ENCODE assay signal across 8 cellular contexts in the genomic region with DNA sequence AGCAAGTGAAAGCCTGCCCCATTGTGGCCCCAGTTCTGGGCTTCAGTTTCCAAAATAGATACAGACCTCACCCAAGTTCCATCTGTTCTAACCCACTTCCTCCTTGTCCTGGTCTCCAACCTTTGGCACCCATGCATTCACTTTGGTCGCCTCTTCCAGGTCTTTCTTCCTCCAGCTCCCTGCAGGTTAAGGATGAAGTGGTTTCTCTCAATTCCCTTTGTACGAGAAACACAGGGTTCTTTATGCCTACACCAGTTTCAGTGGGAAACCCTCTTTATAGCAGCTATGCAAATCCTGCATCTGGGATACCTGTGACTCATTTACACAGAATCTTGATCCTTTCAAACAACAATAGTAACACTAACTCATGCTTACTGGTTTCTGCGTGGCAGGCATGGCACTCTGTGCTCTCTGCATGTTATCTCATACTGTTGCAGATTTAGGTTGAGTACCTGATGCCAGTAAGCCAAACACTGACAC.
DNase-seq lines count a peak whose midpoint lies in the region; ATAC-seq, FAIRE-seq and TF ChIP-seq lines count a peak whose summit lies in the region.

No MANE protein-coding gene starts in this region.

- H4K20me1 ChIP-seq in keratinocyte (ENCODE audit: control insufficient read depth, extremely low read depth, insufficient read depth, low read length): no peaks in the 10 kb centered on the region

- no peaks in the 10 kb centered on the region for H3K36me3 ChIP-seq in CD8-positive, alpha-beta T cell (ENCODE audit: insufficient read depth, low read length)
- no peaks in the 10 kb centered on the region for H3K36me3 ChIP-seq in keratinocyte (ENCODE audit: control insufficient read depth in 2 of 2, extremely low read depth in 1 of 2, insufficient read depth in 2 of 2, low read length in 2 of 2)
- no peaks in the 10 kb centered on the region for H3K36me3 ChIP-seq in sigmoid colon

- H2AFZ ChIP-seq in keratinocyte (ENCODE audit: control insufficient read depth, low read length): peak overlapping the region; percentile 60

- H3K27me3 Mint-ChIP-seq in CD8-positive, alpha-beta T cell (ENCODE audit: low read depth): no peaks in the 10 kb centered on the region
- no peaks in the 10 kb centered on the region for H3K27me3 Mint-ChIP-seq in activated CD4-positive, alpha-beta memory T cell treated with anti-CD3 and anti-CD28 coated beads, Interleukin-2, amount 10 ng/mL, durations not matched to agents 7 days and 5 days

- no peak for TF ChIP-seq CTCF in CD8-positive, alpha-beta T cell (IDR thresholded peaks at IDR 0.05)
- TF ChIP-seq CTCF in keratinocyte (optimal IDR thresholded peaks at IDR 0.05 in 1 of 3, IDR thresholded peaks at IDR 0.05 in 1 of 3, conservative IDR thresholded peaks at IDR 0.05 in 1 of 3; ENCODE audit: extremely low read depth in 1 of 3, insufficient read depth in 2 of 3, low read length in 3 of 3): no peak
- TF ChIP-seq CTCF in sigmoid colon (IDR thresholded peaks at IDR 0.05): no peak

- H3K4me1 Mint-ChIP-seq in CD8-positive, alpha-beta T cell (ENCODE audit: low read depth): peaks cover 88% of the 10 kb centered on the region
- peaks cover 63% of the 10 kb centered on the region for H3K4me1 Mint-ChIP-seq in activated CD4-positive, alpha-beta memory T cell treated with anti-CD3 and anti-CD28 coated beads, Interleukin-2, amount 10 ng/mL, durations not matched to agents 7 days and 5 days

- WGBS in sigmoid colon, 2 donors: 76 to 79% methylated on average over 3 of the region's 3 CpGs

- dilution Hi-C loops in keratinocyte (cut with MboI; ENCODE audit: extremely low pct_ligation_motif_present, low sequenced_read_pairs): no loop called here

- peak overlapping the region; percentile 63 for H3K4me3 Mint-ChIP-seq in CD8-positive, alpha-beta T cell
- H3K4me3 Mint-ChIP-seq in activated CD4-positive, alpha-beta memory T cell treated with anti-CD3 and anti-CD28 coated beads, Interleukin-2, amount 10 ng/mL, durations not matched to agents 7 days and 5 days: no peak overlapping the region

- no peak for ATAC-seq in CD8-positive, alpha-beta T cell
- ATAC-seq in HG02852 (IDR thresholded peaks at IDR 0.05; ENCODE audit: unreplicated experiment): peak; percentile 46

- TF ChIP-seq POLR2A in sigmoid colon (IDR thresholded peaks at IDR 0.05): no peak

- H3K4me3 ChIP-seq in CD8-positive, alpha-beta T cell (ENCODE audit: low read depth, low read length): no peak overlapping the region
- H3K4me3 ChIP-seq in keratinocyte (ENCODE audit: control insufficient read depth in 2 of 3, extremely low read depth in 1 of 3, insufficient read depth in 2 of 3, low read depth in 1 of 3, low read length in 3 of 3) (no peak overlapping the region), sigmoid colon (no peak overlapping the region)

- TF ChIP-seq EP300 in sigmoid colon (IDR thresholded peaks at IDR 0.05): no peak

- CTCF ChIA-PET in CD8-positive, alpha-beta T cell (lab: Charles Lee): interaction anchor here (1.5 to 2.1 kb wide), 2 partner anchors 119 to 208 kb away, joined by 4 to 6 read pairs; no protein-coding TSS in a partner anchor
- CTCF ChIA-PET in activated CD4-positive, alpha-beta memory T cell treated with anti-CD3 and anti-CD28 coated beads, Interleukin-2, amount 10 ng/mL, durations not matched to agents 7 days and 5 days (lab: Charles Lee): no interaction called here

- H3K9me3 ChIP-seq in CD8-positive, alpha-beta T cell (ENCODE audit: low read length): no peaks in the 10 kb centered on the region
- H3K9me3 ChIP-seq in keratinocyte (ENCODE audit: control insufficient read depth, low read depth, low read length) (no peaks in the 10 kb centered on the region), sigmoid colon (no peaks in the 10 kb centered on the region)

- FAIRE-seq in keratinocyte (lab: Jason Lieb, UNC): peak; percentile 84

- H3K9me1 ChIP-seq in keratinocyte (ENCODE audit: control insufficient read depth, extremely low read depth, insufficient read depth, low read length): no peaks in the 10 kb centered on the region

- H3K27ac ChIP-seq in CD8-positive, alpha-beta T cell (ENCODE audit: low read depth, low read length): no peak overlapping the region
- H3K27ac ChIP-seq in keratinocyte (ENCODE audit: control insufficient read depth, insufficient read depth, low read length) (peak overlapping the region; percentile 57), sigmoid colon (peak overlapping the region in 2 of 4 donors; percentile 9 to 23)

- H3K79me2 ChIP-seq in keratinocyte (ENCODE audit: control insufficient read depth, insufficient read depth, low read length): no peaks in the 10 kb centered on the region

- no peaks in the 10 kb centered on the region for H3K9me3 Mint-ChIP-seq in CD8-positive, alpha-beta T cell
- H3K9me3 Mint-ChIP-seq in activated CD4-positive, alpha-beta memory T cell treated with anti-CD3 and anti-CD28 coated beads, Interleukin-2, amount 10 ng/mL, durations not matched to agents 7 days and 5 days: no peaks in the 10 kb centered on the region

- no peaks in the 10 kb centered on the region for H3K27me3 ChIP-seq in CD8-positive, alpha-beta T cell (ENCODE audit: insufficient read depth, low read length)
- H3K27me3 ChIP-seq in keratinocyte (ENCODE audit: control insufficient read depth, extremely low read depth, insufficient read depth, low read length) (no peaks in the 10 kb centered on the region), sigmoid colon (no peaks in the 10 kb centered on the region)

- no peak overlapping the region for H3K9ac ChIP-seq in keratinocyte (ENCODE audit: control insufficient read depth, extremely low read depth, insufficient read depth, low read length)

- intact Hi-C loops in CD8-positive, alpha-beta T cell (cut with DNase I, micrococcal nuclease): loop anchor here (5.0 kb wide), 4 partner anchors 113 to 517 kb away; a partner anchor contains a TSS
- intact Hi-C loops in sigmoid colon (cut with DNase I): loop anchor here (5.0 kb wide), 1 partner anchor 38 kb away; no protein-coding TSS in a partner anchor

- peak in 1 of 7 experiments; percentile 25 for DNase-seq in CD8-positive, alpha-beta T cell
- DNase-seq in activated CD4-positive, alpha-beta memory T cell treated with anti-CD3 and anti-CD28 coated beads, Interleukin-2, amount 10 ng/mL, durations not matched to agents 7 days and 5 days: no peak
- DNase-seq in keratinocyte (ENCODE audit: low read depth, low spot score) (peak; percentile 25), HuH-7 (ENCODE audit: low spot score) (no peak), NCI-H748 treated with DMSO at 0.1 percent for 48 hours (lab: John Stamatoyannopoulos, UW) (no peak), sigmoid colon (no peak), GDM1 (lab: John Stamatoyannopoulos, UW) (no peak)

- POLR2A ChIA-PET in CD8-positive, alpha-beta T cell (lab: Charles Lee): interaction anchor here (4.6 to 5.1 kb wide), 2 partner anchors 17 to 109 kb away, joined by 28 to 42 read pairs; a partner anchor contains a TSS
- POLR2A ChIA-PET in activated CD4-positive, alpha-beta memory T cell treated with anti-CD3 and anti-CD28 coated beads, Interleukin-2, amount 10 ng/mL, durations not matched to agents 7 days and 5 days (lab: Charles Lee): interaction anchor here (2.0 kb wide), 1 partner anchor 28 kb away, joined by 5 read pairs; no protein-coding TSS in a partner anchor

- peaks cover 39% of the 10 kb centered on the region for H3K36me3 Mint-ChIP-seq in CD8-positive, alpha-beta T cell
- peaks cover 34% of the 10 kb centered on the region for H3K36me3 Mint-ChIP-seq in activated CD4-positive, alpha-beta memory T cell treated with anti-CD3 and anti-CD28 coated beads, Interleukin-2, amount 10 ng/mL, durations not matched to agents 7 days and 5 days (ENCODE audit: low read depth)

- peak overlapping the region; percentile 89 for H3K27ac Mint-ChIP-seq in CD8-positive, alpha-beta T cell
- H3K27ac Mint-ChIP-seq in activated CD4-positive, alpha-beta memory T cell treated with anti-CD3 and anti-CD28 coated beads, Interleukin-2, amount 10 ng/mL, durations not matched to agents 7 days and 5 days: peak overlapping the region; percentile 9

- H3K4me2 ChIP-seq in keratinocyte (ENCODE audit: control insufficient read depth, extremely low read depth, insufficient read depth, low read depth, low read length): peak overlapping the region; percentile 59

- peaks cover 85% of the 10 kb centered on the region for H3K4me1 ChIP-seq in CD8-positive, alpha-beta T cell (ENCODE audit: insufficient read depth, low read length)
- H3K4me1 ChIP-seq in keratinocyte (ENCODE audit: control insufficient read depth, extremely low read depth, insufficient read depth, low read length): peaks cover 21% of the 10 kb centered on the region
- peaks cover 0 to 55% (median 37%) of the 10 kb centered on the region in 4 donors for H3K4me1 ChIP-seq in sigmoid colon
